ENCODE assay signal across 2 cellular contexts in genomic region chr2:71558300-71559051, GRCh38.
A peak's percentile ranks its signal among the peaks of the same experiment; 100 is the strongest.
TF ChIP-seq lines count a peak whose summit lies in the region.

No MANE protein-coding gene starts in this region.

TF ChIP-seq in Ishikawa, 13 proteins besides CTCF, POLR2A, EP300 and RAD21:
- TF ChIP-seq CEBPB (IDR thresholded peaks at IDR 0.05) = peak; percentile 36; the same call in 1 of the 2 replicates
- TF ChIP-seq, protein P1, sequence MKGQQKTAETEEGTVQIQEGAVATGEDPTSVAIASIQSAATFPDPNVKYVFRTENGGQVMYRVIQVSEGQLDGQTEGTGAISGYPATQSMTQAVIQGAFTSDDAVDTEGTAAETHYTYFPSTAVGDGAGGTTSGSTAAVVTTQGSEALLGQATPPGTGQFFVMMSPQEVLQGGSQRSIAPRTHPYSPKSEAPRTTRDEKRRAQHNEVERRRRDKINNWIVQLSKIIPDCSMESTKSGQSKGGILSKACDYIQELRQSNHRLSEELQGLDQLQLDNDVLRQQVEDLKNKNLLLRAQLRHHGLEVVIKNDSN (IDR thresholded peaks at IDR 0.05) = no peak
- no peak for TF ChIP-seq REST (IDR thresholded peaks at IDR 0.05; ENCODE audit: low read depth)
- TF ChIP-seq EGR1 (IDR thresholded peaks at IDR 0.05) = no peak
- peak; percentile 69 for TF ChIP-seq NFIC (IDR thresholded peaks at IDR 0.05)
- TF ChIP-seq YY1 (IDR thresholded peaks at IDR 0.05; ENCODE audit: low read depth) = no peak
- TF ChIP-seq, protein P2, sequence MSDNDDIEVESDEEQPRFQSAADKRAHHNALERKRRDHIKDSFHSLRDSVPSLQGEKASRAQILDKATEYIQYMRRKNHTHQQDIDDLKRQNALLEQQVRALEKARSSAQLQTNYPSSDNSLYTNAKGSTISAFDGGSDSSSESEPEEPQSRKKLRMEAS (IDR thresholded peaks at IDR 0.05) = peak; percentile 11; the same call in 1 of the 2 replicates
- TF ChIP-seq ZBTB7A (IDR thresholded peaks at IDR 0.05; ENCODE audit: low read depth) = peak; percentile 39; the same call in 1 of the 2 replicates
- TF ChIP-seq CREB1 (IDR thresholded peaks at IDR 0.05; ENCODE audit: low read depth) = no peak
- peak; percentile 88 for TF ChIP-seq TCF12 (IDR thresholded peaks at IDR 0.05; ENCODE audit: low read depth)
- TF ChIP-seq FOXM1 (IDR thresholded peaks at IDR 0.05; ENCODE audit: borderline replicate concordance, low read depth) = no peak
- TF ChIP-seq TEAD4 (IDR thresholded peaks at IDR 0.05) = peak; percentile 96
- TF ChIP-seq TAF1 (IDR thresholded peaks at IDR 0.05; ENCODE audit: low read depth) = no peak

TF ChIP-seq in H1, 55 proteins besides CTCF, POLR2A, EP300 and RAD21:
- TF ChIP-seq TEAD4 (IDR thresholded peaks at IDR 0.05; ENCODE audit: low read depth, low read length) (peak; percentile 64), SP1 (IDR thresholded peaks at IDR 0.05; ENCODE audit: low read depth, low read length) (no peak)
